Comparison of ENCODE assay signal across 8 cellular contexts in genomic region chr9:121201738-121202533, GRCh38. TPM values are rescaled to one million over a fixed set of nuclear protein-coding genes. Genes with fewer than 3 reads are reported as not detected.
DNase-seq lines count a peak whose midpoint lies in the region; ATAC-seq and TF ChIP-seq lines count a peak whose summit lies in the region.

Gene RAB14 (minus strand): TSS chr9:121201869. CDS start chr9:121193412, 8,457 bp downstream.

- peaks cover 48% of the 10 kb centered on the region for H3K4me1 Mint-ChIP-seq in activated T-cell treated with anti-CD3 and anti-CD28 coated beads, Interleukin-2, amount 50 U/mL, for 24 hours (ENCODE audit: low read depth)

- no peaks in the 10 kb centered on the region for H3K9me3 ChIP-seq in mucosa of stomach (ENCODE audit: control insufficient read depth, low read length)

- H3K9me3 Mint-ChIP-seq in activated T-cell treated with anti-CD3 and anti-CD28 coated beads, Interleukin-2, amount 50 U/mL, for 24 hours, result no peaks in the 10 kb centered on the region

- no peaks in the 10 kb centered on the region for H3K36me3 ChIP-seq in mucosa of stomach (ENCODE audit: control insufficient read depth, insufficient read depth, low read length)

- TF ChIP-seq POLR2A in erythroblast (IDR thresholded peaks at IDR 0.05; ENCODE audit: low read length), result peak; percentile 75

- peak; percentile 86 for ATAC-seq in GM21723 (IDR thresholded peaks at IDR 0.05; ENCODE audit: unreplicated experiment)

- H3K4me3 Mint-ChIP-seq in activated T-cell treated with anti-CD3 and anti-CD28 coated beads, Interleukin-2, amount 50 U/mL, for 24 hours, result peak within 1 kb of the TSS; percentile 95

- no peaks in the 10 kb centered on the region for H3K27me3 Mint-ChIP-seq in activated T-cell treated with anti-CD3 and anti-CD28 coated beads, Interleukin-2, amount 50 U/mL, for 24 hours

- H3K27me3 ChIP-seq in mucosa of stomach (ENCODE audit: control insufficient read depth, insufficient read depth, low read length), result no peaks in the 10 kb centered on the region

- H3K4me3 ChIP-seq in mucosa of stomach (ENCODE audit: low read length), result peak within 1 kb of the TSS; percentile 80

- H3K36me3 Mint-ChIP-seq in activated T-cell treated with anti-CD3 and anti-CD28 coated beads, Interleukin-2, amount 50 U/mL, for 24 hours (ENCODE audit: low read depth), result peaks cover 41% of the 10 kb centered on the region

- H3K9ac ChIP-seq in mucosa of stomach (ENCODE audit: low read length), result peak within 1 kb of the TSS; percentile 93

- DNase-seq in DMS79 treated with DMSO at 0.1 percent for 48 hours (lab: John Stamatoyannopoulos, UW) (peak; percentile 99), KG1 (lab: John Stamatoyannopoulos, UW) (peak; percentile 98), erythroblast (lab: John Stamatoyannopoulos, UW) (peak; percentile 99 to 100)
- peak; percentile 100 for DNase-seq in activated T-cell treated with anti-CD3 and anti-CD28 coated beads, Interleukin-2, amount 50 U/mL, for 24 hours
- DNase-seq in stimulated activated CD8-positive, alpha-beta memory T cell treated with anti-CD3 and anti-CD28 coated beads, Interleukin-7, amount 100 ng/mL, for 1 hour (ENCODE audit: low read depth in 2 of 2), result peak; percentile 100

- peaks cover 14% of the 10 kb centered on the region for H3K4me1 ChIP-seq in mucosa of stomach (ENCODE audit: control insufficient read depth, insufficient read depth, low read length)

- H3K27ac Mint-ChIP-seq in activated T-cell treated with anti-CD3 and anti-CD28 coated beads, Interleukin-2, amount 50 U/mL, for 24 hours, result peak within 1 kb of the TSS; percentile 97

TF ChIP-seq in PFSK-1, 5 proteins besides CTCF, POLR2A, EP300 and RAD21:
- TF ChIP-seq SIN3A (IDR thresholded peaks at IDR 0.05; ENCODE audit: borderline replicate concordance, insufficient read depth, low read length) (no peak), TAF1 (IDR thresholded peaks at IDR 0.05; ENCODE audit: borderline replicate concordance, insufficient read depth, low read length) (no peak), POLR2AphosphoS5 (IDR thresholded peaks at IDR 0.05; ENCODE audit: low read depth, low read length) (peak; percentile 80), REST (IDR thresholded peaks at IDR 0.05; ENCODE audit: insufficient read depth in 1 of 2, low read depth in 2 of 2, low read length in 2 of 2) (no peak), FOXP2 (optimal IDR thresholded peaks at IDR 0.05; ENCODE audit: borderline replicate concordance, extremely low read depth, extremely low read length, insufficient read depth) (peak; percentile 25)

RNA-seq across cellular contexts. Expression of gene RAB14, which starts in this region (rescaled TPM):
- 25.8 TPM for polyA plus RNA-seq in PFSK-1 (2012; ENCODE audit: insufficient read length, low read depth)

Comparison
In these comparisons a context has a peak if more than half of its experiments do, and no peak if none do; other contexts are left out.
1. Peak in every context shown above with its lines: DNase-seq, ATAC-seq and H3K4me3 ChIP-seq.